ENCODE assay signal across 22 cellular contexts in the genomic region with DNA sequence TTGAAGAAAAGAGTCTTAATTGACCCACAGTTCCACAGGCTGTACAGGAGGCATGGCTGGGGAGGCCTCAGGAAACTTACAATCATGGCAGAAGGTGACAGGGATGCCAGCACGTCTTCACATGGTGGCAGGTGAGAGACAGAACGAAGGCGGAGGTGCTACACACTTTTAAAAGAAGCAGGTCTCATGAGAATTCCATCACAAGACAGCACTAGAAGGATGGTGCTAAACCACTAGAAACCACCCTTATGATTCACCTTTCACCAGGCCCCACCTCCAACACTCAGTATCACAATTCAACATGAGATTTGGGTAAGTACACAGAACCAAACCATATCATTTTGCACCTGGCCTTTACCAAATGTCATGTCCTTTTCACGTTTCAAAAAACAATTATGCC. TPM values are rescaled to one million over a fixed set of nuclear protein-coding genes. Genes with fewer than 3 reads are reported as not detected.
A peak's percentile ranks its signal among the peaks of the same experiment; 100 is the strongest.
DNase-seq lines count a peak whose midpoint lies in the region; ATAC-seq and TF ChIP-seq lines count a peak whose summit lies in the region.
"Had no signal": no experiment of that assay in that cellular context is flagged by ENCODE, and none has a peak within 500 bp of the region (broad histone marks: within the 10 kb centered on the region; RNA-seq: fewer than 3 reads in every experiment).

No MANE protein-coding gene starts in this region.

- no peaks in the 10 kb centered on the region for H3K27me3 Mint-ChIP-seq in activated CD4-positive, alpha-beta T cell treated with anti-CD3 and anti-CD28 coated beads for 36 hours
- no peaks in the 10 kb centered on the region for H3K27me3 Mint-ChIP-seq in activated CD4-positive, alpha-beta T cell treated with anti-CD3 and anti-CD28 coated beads, Interleukin-2, amount 10 ng/mL, durations not matched to agents 7 days and 5 days
- H3K27me3 Mint-ChIP-seq in activated naive CD8-positive, alpha-beta T cell treated with anti-CD3 and anti-CD28 coated beads, Interleukin-2, amount 50 U/mL, for 24 hours, result no peaks in the 10 kb centered on the region
- H3K27me3 Mint-ChIP-seq in stimulated activated naive CD8-positive, alpha-beta T cell treated with anti-CD3 and anti-CD28 coated beads, Interleukin-15, Interleukin-2, amounts not matched to agents 100 ng/mL and 50 ng/mL, for 24 hours, result no peaks in the 10 kb centered on the region
- H3K27me3 Mint-ChIP-seq in endodermal cell (ENCODE audit: insufficient read depth), result no peaks in the 10 kb centered on the region

- peak; percentile 67 for DNase-seq in activated CD4-positive, alpha-beta T cell treated with anti-CD3 and anti-CD28 coated beads for 36 hours
- no peak for DNase-seq in activated CD4-positive, alpha-beta T cell treated with anti-CD3 and anti-CD28 coated beads, Interleukin-2, amount 10 ng/mL, durations not matched to agents 7 days and 5 days
- peak; percentile 44 for DNase-seq in stimulated activated CD4-positive, alpha-beta T cell treated with anti-CD3 and anti-CD28 coated beads, Interleukin-1b, Interleukin-23, amount 100 ng/mL, for 48 hours
- no peak for DNase-seq in stimulated activated CD4-positive, alpha-beta T cell treated with anti-CD3 and anti-CD28 coated beads, Interleukin-2, amount 100 ng/mL, for 48 hours
- DNase-seq in activated naive CD8-positive, alpha-beta T cell treated with anti-CD3 and anti-CD28 coated beads, Interleukin-2, amount 50 U/mL, for 24 hours, result no peak
- DNase-seq in endodermal cell, result no peak
- DNase-seq: 8988T, caudate nucleus, esophagus squamous epithelium, NCI-H1105, NCI-H1930, NCI-H526 treated with DMSO at 0.1 percent for 48 hours, pancreas, Peyer's patch, retina, SHP77 treated with DMSO at 0.1 percent for 48 hours had no signal

- CTCF ChIA-PET in activated CD4-positive, alpha-beta T cell treated with anti-CD3 and anti-CD28 coated beads for 36 hours (lab: Charles Lee), result interaction anchor here (1.4 kb wide), 1 partner anchor 18 kb away, joined by 3 read pairs; no protein-coding TSS in a partner anchor
- CTCF ChIA-PET in activated CD4-positive, alpha-beta T cell treated with anti-CD3 and anti-CD28 coated beads, Interleukin-2, amount 10 ng/mL, durations not matched to agents 7 days and 5 days (lab: Charles Lee), result interaction anchor here (1.0 kb wide), 1 partner anchor 13 kb away, joined by 3 read pairs; no protein-coding TSS in a partner anchor

- H3K4me1 ChIP-seq in endodermal cell (ENCODE audit: control insufficient read depth, insufficient read depth, low read length), result no peaks in the 10 kb centered on the region
- H3K4me1 ChIP-seq: esophagus squamous epithelium, pancreas, Peyer's patch had no signal

- H3K36me3 Mint-ChIP-seq in activated CD4-positive, alpha-beta T cell treated with anti-CD3 and anti-CD28 coated beads for 36 hours (ENCODE audit: low read depth), result peaks cover 47% of the 10 kb centered on the region
- H3K36me3 Mint-ChIP-seq in activated CD4-positive, alpha-beta T cell treated with anti-CD3 and anti-CD28 coated beads, Interleukin-2, amount 10 ng/mL, durations not matched to agents 7 days and 5 days (ENCODE audit: low read depth), result peaks cover 31% of the 10 kb centered on the region
- peaks cover 45% of the 10 kb centered on the region for H3K36me3 Mint-ChIP-seq in activated naive CD8-positive, alpha-beta T cell treated with anti-CD3 and anti-CD28 coated beads, Interleukin-2, amount 50 U/mL, for 24 hours (ENCODE audit: low read depth)
- peaks cover 47% of the 10 kb centered on the region for H3K36me3 Mint-ChIP-seq in stimulated activated naive CD8-positive, alpha-beta T cell treated with anti-CD3 and anti-CD28 coated beads, Interleukin-15, Interleukin-2, amounts not matched to agents 100 ng/mL and 50 ng/mL, for 24 hours (ENCODE audit: low read depth)
- H3K36me3 Mint-ChIP-seq in endodermal cell (ENCODE audit: low read depth), result no peaks in the 10 kb centered on the region

- peak overlapping the region; percentile 67 for H3K27ac Mint-ChIP-seq in activated CD4-positive, alpha-beta T cell treated with anti-CD3 and anti-CD28 coated beads for 36 hours
- no peak overlapping the region for H3K27ac Mint-ChIP-seq in activated CD4-positive, alpha-beta T cell treated with anti-CD3 and anti-CD28 coated beads, Interleukin-2, amount 10 ng/mL, durations not matched to agents 7 days and 5 days
- H3K27ac Mint-ChIP-seq in activated naive CD8-positive, alpha-beta T cell treated with anti-CD3 and anti-CD28 coated beads, Interleukin-2, amount 50 U/mL, for 24 hours, result peak overlapping the region; percentile 69
- H3K27ac Mint-ChIP-seq in stimulated activated naive CD8-positive, alpha-beta T cell treated with anti-CD3 and anti-CD28 coated beads, Interleukin-15, Interleukin-2, amounts not matched to agents 100 ng/mL and 50 ng/mL, for 24 hours, result peak overlapping the region; percentile 86
- no peak overlapping the region for H3K27ac Mint-ChIP-seq in endodermal cell

- peaks cover 32% of the 10 kb centered on the region for H3K9me3 Mint-ChIP-seq in activated CD4-positive, alpha-beta T cell treated with anti-CD3 and anti-CD28 coated beads for 36 hours (ENCODE audit: low read depth)
- H3K9me3 Mint-ChIP-seq in activated CD4-positive, alpha-beta T cell treated with anti-CD3 and anti-CD28 coated beads, Interleukin-2, amount 10 ng/mL, durations not matched to agents 7 days and 5 days, result peaks cover 33% of the 10 kb centered on the region
- H3K9me3 Mint-ChIP-seq in activated naive CD8-positive, alpha-beta T cell treated with anti-CD3 and anti-CD28 coated beads, Interleukin-2, amount 50 U/mL, for 24 hours, result peaks cover 36% of the 10 kb centered on the region
- peaks cover 25% of the 10 kb centered on the region for H3K9me3 Mint-ChIP-seq in stimulated activated naive CD8-positive, alpha-beta T cell treated with anti-CD3 and anti-CD28 coated beads, Interleukin-15, Interleukin-2, amounts not matched to agents 100 ng/mL and 50 ng/mL, for 24 hours
- peaks cover 24% of the 10 kb centered on the region for H3K9me3 Mint-ChIP-seq in endodermal cell

- H3K9me3 ChIP-seq in endodermal cell (ENCODE audit: control insufficient read depth, low read length), result peaks cover 15% of the 10 kb centered on the region
- H3K9me3 ChIP-seq: pancreas had no signal

- H3K4me3 ChIP-seq in endodermal cell (ENCODE audit: low read length), result no peak overlapping the region
- H3K4me3 ChIP-seq: esophagus squamous epithelium, pancreas, Peyer's patch, skin epidermis had no signal

- TF ChIP-seq CTCF in endodermal cell (conservative IDR thresholded peaks at IDR 0.05), result no peak

- POLR2A ChIA-PET in activated CD4-positive, alpha-beta T cell treated with anti-CD3 and anti-CD28 coated beads for 36 hours (lab: Charles Lee), result interaction anchor here (0.6 kb wide), 1 partner anchor 1438 kb away, joined by 3 read pairs; no protein-coding TSS in a partner anchor
- POLR2A ChIA-PET in activated CD4-positive, alpha-beta T cell treated with anti-CD3 and anti-CD28 coated beads, Interleukin-2, amount 10 ng/mL, durations not matched to agents 7 days and 5 days (lab: Charles Lee), result no interaction called here

- H3K27me3 ChIP-seq in endodermal cell (ENCODE audit: control insufficient read depth, insufficient read depth, low read length, poor library complexity, severe bottlenecking), result no peaks in the 10 kb centered on the region
- H3K27me3 ChIP-seq: esophagus squamous epithelium, pancreas, Peyer's patch had no signal

- H3K36me3 ChIP-seq in endodermal cell (ENCODE audit: control insufficient read depth, insufficient read depth, low read length), result no peaks in the 10 kb centered on the region
- H3K36me3 ChIP-seq: esophagus squamous epithelium, pancreas, Peyer's patch had no signal

- intact Hi-C loops in activated CD4-positive, alpha-beta T cell treated with anti-CD3 and anti-CD28 coated beads for 36 hours (cut with DNase I, micrococcal nuclease), result loop anchor here in 1 of 2 experiments (1.0 kb wide), 1 partner anchor 15 kb away; no protein-coding TSS in a partner anchor

- no peak overlapping the region for H3K9ac ChIP-seq in endodermal cell (ENCODE audit: extremely low read depth, low read length, poor library complexity, severe bottlenecking)

- WGBS in endodermal cell (ENCODE audit: insufficient coverage in 1 of 2, insufficient read length in 1 of 2), 2 experiments, result 85 to 91% methylated on average over 2 to 4 of the region's 4 CpGs

- ATAC-seq in activated CD4-positive, alpha-beta T cell treated with anti-CD3 and anti-CD28 coated beads for 36 hours, result peak; percentile 97
- ATAC-seq in activated naive CD8-positive, alpha-beta T cell treated with anti-CD3 and anti-CD28 coated beads, Interleukin-2, amount 50 U/mL, for 24 hours, result peak; percentile 99
- ATAC-seq in GM21786 (IDR thresholded peaks at IDR 0.05; ENCODE audit: unreplicated experiment), result no peak
- ATAC-seq: pancreas had no signal

- H3K27ac ChIP-seq in endodermal cell (ENCODE audit: low read depth, low read length), result no peak overlapping the region
- H3K27ac ChIP-seq: esophagus squamous epithelium, pancreas, Peyer's patch, skin epidermis had no signal

- no peak overlapping the region for H3K4me3 Mint-ChIP-seq in activated CD4-positive, alpha-beta T cell treated with anti-CD3 and anti-CD28 coated beads for 36 hours
- no peak overlapping the region for H3K4me3 Mint-ChIP-seq in activated CD4-positive, alpha-beta T cell treated with anti-CD3 and anti-CD28 coated beads, Interleukin-2, amount 10 ng/mL, durations not matched to agents 7 days and 5 days
- H3K4me3 Mint-ChIP-seq in activated naive CD8-positive, alpha-beta T cell treated with anti-CD3 and anti-CD28 coated beads, Interleukin-2, amount 50 U/mL, for 24 hours, result no peak overlapping the region
- no peak overlapping the region for H3K4me3 Mint-ChIP-seq in stimulated activated naive CD8-positive, alpha-beta T cell treated with anti-CD3 and anti-CD28 coated beads, Interleukin-15, Interleukin-2, amounts not matched to agents 100 ng/mL and 50 ng/mL, for 24 hours
- no peak overlapping the region for H3K4me3 Mint-ChIP-seq in endodermal cell
- H3K4me3 Mint-ChIP-seq: neural crest cell had no signal

- peaks cover 36% of the 10 kb centered on the region for H3K4me1 Mint-ChIP-seq in activated CD4-positive, alpha-beta T cell treated with anti-CD3 and anti-CD28 coated beads for 36 hours
- H3K4me1 Mint-ChIP-seq in activated CD4-positive, alpha-beta T cell treated with anti-CD3 and anti-CD28 coated beads, Interleukin-2, amount 10 ng/mL, durations not matched to agents 7 days and 5 days, result peaks cover 9% of the 10 kb centered on the region
- peaks cover 36% of the 10 kb centered on the region for H3K4me1 Mint-ChIP-seq in activated naive CD8-positive, alpha-beta T cell treated with anti-CD3 and anti-CD28 coated beads, Interleukin-2, amount 50 U/mL, for 24 hours
- H3K4me1 Mint-ChIP-seq in stimulated activated naive CD8-positive, alpha-beta T cell treated with anti-CD3 and anti-CD28 coated beads, Interleukin-15, Interleukin-2, amounts not matched to agents 100 ng/mL and 50 ng/mL, for 24 hours (ENCODE audit: low read depth), result peaks cover 41% of the 10 kb centered on the region
- no peaks in the 10 kb centered on the region for H3K4me1 Mint-ChIP-seq in endodermal cell
- H3K4me1 Mint-ChIP-seq: neural crest cell had no signal

RNA-seq across cellular contexts. Expression of a gene that starts 20.9 kb away (rescaled TPM):
- 10 to 100 TPM; 44.8 to 51.0 TPM for total RNA-seq in activated CD4-positive, alpha-beta T cell treated with anti-CD3 and anti-CD28 coated beads for 36 hours
- 10 to 100 TPM; 60.3 to 67.9 TPM for total RNA-seq in activated CD4-positive, alpha-beta T cell treated with anti-CD3 and anti-CD28 coated beads, Interleukin-2, amount 10 ng/mL, durations not matched to agents 7 days and 5 days
- under 1 TPM in 1 of 2 donors, not detected in 1; 0.24 TPM for total RNA-seq in endodermal cell
- polyA plus RNA-seq in endodermal cell (2013, experiment 1 of 2), result not detected
- not detected for polyA plus RNA-seq in endodermal cell (2013, experiment 2 of 2)
- total RNA-seq: HT1080, lung microvascular endothelial cell, neural crest cell had no signal

RNA-seq across cellular contexts. Expression of a gene that starts 23.9 kb away (rescaled TPM):
- 1 to 10 TPM; 6.5 to 9.3 TPM for total RNA-seq in activated CD4-positive, alpha-beta T cell treated with anti-CD3 and anti-CD28 coated beads for 36 hours
- total RNA-seq in activated CD4-positive, alpha-beta T cell treated with anti-CD3 and anti-CD28 coated beads, Interleukin-2, amount 10 ng/mL, durations not matched to agents 7 days and 5 days, result 1 to 10 TPM; 2.4 to 2.9 TPM
- total RNA-seq in endodermal cell, result 10 to 100 TPM in 1 of 2 donors, 1 to 10 TPM in 1; 7.4 to 10.3 TPM
- 5.0 TPM for polyA plus RNA-seq in endodermal cell (2013, experiment 1 of 2)
- polyA plus RNA-seq in endodermal cell (2013, experiment 2 of 2), result 4.5 TPM

Comparison
In these comparisons a context has a peak if more than half of its experiments do, and no peak if none do; other contexts are left out.
1. DNase-seq: peak in activated CD4-positive, alpha-beta T cell treated with anti-CD3 and anti-CD28 coated beads for 36 hours (single experiment) and stimulated activated CD4-positive, alpha-beta T cell treated with anti-CD3 and anti-CD28 coated beads, Interleukin-1b, Interleukin-23, amount 100 ng/mL, for 48 hours (single experiment); none in activated CD4-positive, alpha-beta T cell treated with anti-CD3 and anti-CD28 coated beads, Interleukin-2, amount 10 ng/mL, durations not matched to agents 7 days and 5 days (single experiment), stimulated activated CD4-positive, alpha-beta T cell treated with anti-CD3 and anti-CD28 coated beads, Interleukin-2, amount 100 ng/mL, for 48 hours (0 of 2), activated naive CD8-positive, alpha-beta T cell treated with anti-CD3 and anti-CD28 coated beads, Interleukin-2, amount 50 U/mL, for 24 hours (single experiment) and endodermal cell (single experiment).
2. H3K27ac Mint-ChIP-seq: peak in activated CD4-positive, alpha-beta T cell treated with anti-CD3 and anti-CD28 coated beads for 36 hours (single experiment), activated naive CD8-positive, alpha-beta T cell treated with anti-CD3 and anti-CD28 coated beads, Interleukin-2, amount 50 U/mL, for 24 hours (single experiment) and stimulated activated naive CD8-positive, alpha-beta T cell treated with anti-CD3 and anti-CD28 coated beads, Interleukin-15, Interleukin-2, amounts not matched to agents 100 ng/mL and 50 ng/mL, for 24 hours (single experiment); none in activated CD4-positive, alpha-beta T cell treated with anti-CD3 and anti-CD28 coated beads, Interleukin-2, amount 10 ng/mL, durations not matched to agents 7 days and 5 days (single experiment) and endodermal cell (single experiment).
3. RNA of a gene that starts 20.9 kb away (total RNA-seq): 60.3 to 67.9 TPM in activated CD4-positive, alpha-beta T cell treated with anti-CD3 and anti-CD28 coated beads, Interleukin-2, amount 10 ng/mL, durations not matched to agents 7 days and 5 days and 44.8 to 51.0 TPM in activated CD4-positive, alpha-beta T cell treated with anti-CD3 and anti-CD28 coated beads for 36 hours; 0.24 TPM in endodermal cell; every median in the first group is over 10 times any median in the second.